In genomic region chr1:161139765-161140164, GRCh38 we compare ENCODE assay signal across 8 cellular contexts. TPM values are rescaled to one million over a fixed set of nuclear protein-coding genes. Genes with fewer than 3 reads are reported as not detected.
DNase-seq lines count a peak whose midpoint lies in the region; ATAC-seq and TF ChIP-seq lines count a peak whose summit lies in the region.
"Had no signal": no experiment of that assay in that cellular context is flagged by ENCODE, and none has a peak within 500 bp of the region (broad histone marks: within the 10 kb centered on the region; RNA-seq: fewer than 3 reads in every experiment).

No MANE protein-coding gene starts in this region.

- H3K27ac Mint-ChIP-seq in Calu3 (ENCODE audit: unreplicated experiment) = no peak overlapping the region
- H3K27ac Mint-ChIP-seq in dendritic cell treated with granulocyte-macrophage colony-stimulating factor and Interleukin-4, amounts not matched to agents 40 ng/mL and 50 ng/mL, for 4 days = peak overlapping the region; percentile 87
- H3K27ac Mint-ChIP-seq in activated T-helper 17 cell treated with anti-CD3 and anti-CD28 coated beads, Interleukin-2, amount 50 U/mL, for 72 hours = no peak overlapping the region

- H3K27ac ChIP-seq in HEK293 (ENCODE audit: extremely low read depth, low read depth, low read length) = no peak overlapping the region
- H3K27ac ChIP-seq: SK-N-MC had no signal

- peaks cover 9% of the 10 kb centered on the region for H3K4me1 Mint-ChIP-seq in Calu3 (ENCODE audit: low read depth, unreplicated experiment)
- peaks cover 45% of the 10 kb centered on the region for H3K4me1 Mint-ChIP-seq in dendritic cell treated with granulocyte-macrophage colony-stimulating factor and Interleukin-4, amounts not matched to agents 40 ng/mL and 50 ng/mL, for 4 days (ENCODE audit: low read depth)
- H3K4me1 Mint-ChIP-seq in activated T-helper 17 cell treated with anti-CD3 and anti-CD28 coated beads, Interleukin-2, amount 50 U/mL, for 72 hours = peaks cover 3% of the 10 kb centered on the region

- H3K9me3 ChIP-seq in HEK293 (ENCODE audit: control insufficient read depth, insufficient read depth, low read depth, low read length) = no peaks in the 10 kb centered on the region
- no peaks in the 10 kb centered on the region for H3K9me3 ChIP-seq in mucosa of descending colon

- H3K4me3 Mint-ChIP-seq in Calu3 (ENCODE audit: low read depth, unreplicated experiment) = no peak overlapping the region
- no peak overlapping the region for H3K4me3 Mint-ChIP-seq in dendritic cell treated with granulocyte-macrophage colony-stimulating factor and Interleukin-4, amounts not matched to agents 40 ng/mL and 50 ng/mL, for 4 days
- H3K4me3 Mint-ChIP-seq in activated T-helper 17 cell treated with anti-CD3 and anti-CD28 coated beads, Interleukin-2, amount 50 U/mL, for 72 hours = no peak overlapping the region

- peak; percentile 74 for DNase-seq in Calu3
- DNase-seq in RPMI8226 = peak; percentile 56
- DNase-seq in mucosa of descending colon = peak in 1 of 3 donors; percentile 80

- CTCF ChIA-PET in Calu3 (lab: Charles Lee) = no interaction called here
- CTCF ChIA-PET in HEK293 (lab: Yijun Ruan, JAX) = interaction anchor here (0.6 to 2.0 kb wide), 5 partner anchors 10 to 248 kb away, joined by 3 to 8 read pairs (median 6); partner anchors contain the start of gene KLHDC9

- intact Hi-C loops in Calu3 (cut with micrococcal nuclease; ENCODE audit: unreplicated experiment) (loop anchor here (5.0 to 10.0 kb wide), 2 partner anchors 302 to 415 kb away; no protein-coding TSS in a partner anchor), mucosa of descending colon (cut with DNase I, micrococcal nuclease) (no loop called here)
- intact Hi-C loops in dendritic cell treated with granulocyte-macrophage colony-stimulating factor and Interleukin-4, amounts not matched to agents 40 ng/mL and 50 ng/mL, for 4 days (cut with micrococcal nuclease) = loop anchor here (1.0 to 10.0 kb wide), 3 partner anchors 68 to 142 kb away; partner anchors contain the start of gene USF1

- no TSS peak for BruUV-seq in Calu3 (replicated peaks; lab: Mats Ljungman, UMichigan)

- H3K27me3 Mint-ChIP-seq in Calu3 (ENCODE audit: unreplicated experiment) = no peaks in the 10 kb centered on the region
- no peaks in the 10 kb centered on the region for H3K27me3 Mint-ChIP-seq in dendritic cell treated with granulocyte-macrophage colony-stimulating factor and Interleukin-4, amounts not matched to agents 40 ng/mL and 50 ng/mL, for 4 days
- no peaks in the 10 kb centered on the region for H3K27me3 Mint-ChIP-seq in activated T-helper 17 cell treated with anti-CD3 and anti-CD28 coated beads, Interleukin-2, amount 50 U/mL, for 72 hours

- no peaks in the 10 kb centered on the region for H3K9me3 Mint-ChIP-seq in Calu3 (ENCODE audit: low read depth, unreplicated experiment)
- H3K9me3 Mint-ChIP-seq in dendritic cell treated with granulocyte-macrophage colony-stimulating factor and Interleukin-4, amounts not matched to agents 40 ng/mL and 50 ng/mL, for 4 days = no peaks in the 10 kb centered on the region
- no peaks in the 10 kb centered on the region for H3K9me3 Mint-ChIP-seq in activated T-helper 17 cell treated with anti-CD3 and anti-CD28 coated beads, Interleukin-2, amount 50 U/mL, for 72 hours

- no peaks in the 10 kb centered on the region for H3K36me3 Mint-ChIP-seq in Calu3 (ENCODE audit: insufficient read depth, unreplicated experiment)
- H3K36me3 Mint-ChIP-seq in dendritic cell treated with granulocyte-macrophage colony-stimulating factor and Interleukin-4, amounts not matched to agents 40 ng/mL and 50 ng/mL, for 4 days (ENCODE audit: low read depth) = peaks cover 7% of the 10 kb centered on the region
- peaks cover 6% of the 10 kb centered on the region for H3K36me3 Mint-ChIP-seq in activated T-helper 17 cell treated with anti-CD3 and anti-CD28 coated beads, Interleukin-2, amount 50 U/mL, for 72 hours (ENCODE audit: low read depth)

- no peak overlapping the region for H3K4me3 ChIP-seq in HEK293 (ENCODE audit: low read depth, low read length)
- H3K4me3 ChIP-seq in mucosa of descending colon = no peak overlapping the region
- H3K4me3 ChIP-seq: SK-N-MC had no signal

- peaks cover 0 to 7% of the 10 kb centered on the region in 2 experiments; a peak in 2 of 3 replicates for H3K36me3 ChIP-seq in HEK293 (ENCODE audit: control insufficient read depth in 2 of 2, insufficient read depth in 1 of 2, low read length in 2 of 2)
- H3K36me3 ChIP-seq in mucosa of descending colon (ENCODE audit: low read depth) = no peaks in the 10 kb centered on the region

- ATAC-seq in mucosa of descending colon = peak; percentile 30
- ATAC-seq in activated T-helper 17 cell treated with anti-CD3 and anti-CD28 coated beads, Interleukin-2, amount 50 U/mL, for 72 hours (replicated peaks) = no peak
- no peak for ATAC-seq in GM19395 (IDR thresholded peaks at IDR 0.05; ENCODE audit: unreplicated experiment)

- POLR2A ChIA-PET in HEK293 (lab: Yijun Ruan, JAX) = no interaction called here

- TF ChIP-seq CTCF in Calu3 (IDR thresholded peaks at IDR 0.05; ENCODE audit: unreplicated experiment) = no peak
- TF ChIP-seq CTCF in HEK293 (tag by site-specific recombination; IDR thresholded peaks at IDR 0.05) = no peak
- TF ChIP-seq CTCF in mucosa of descending colon (IDR thresholded peaks at IDR 0.05) = peak; percentile 10

- H3K4me1 ChIP-seq in HEK293 (ENCODE audit: control insufficient read depth, insufficient read depth, low read length) = no peaks in the 10 kb centered on the region
- H3K4me1 ChIP-seq in mucosa of descending colon (ENCODE audit: low read depth) = no peaks in the 10 kb centered on the region

TF ChIP-seq in HEK293, 187 proteins besides CTCF, POLR2A, EP300 and RAD21:
- TF ChIP-seq ZNF654 (tag by site-specific recombination; IDR thresholded peaks at IDR 0.05; ENCODE audit: low read depth) (peak; percentile 36; the same call in 1 of the 2 replicates), KLF1 (tag by site-specific recombination; IDR thresholded peaks at IDR 0.05) (no peak), ZNF660 (tag by site-specific recombination; IDR thresholded peaks at IDR 0.05) (peak; percentile 45; the same call in 1 of the 2 replicates)

RNA-seq across cellular contexts. Expression of gene DEDD, which starts 7.3 kb away (rescaled TPM):
- total RNA-seq in Calu3 (2022) (40.4 and 45.7 TPM in 2 replicates), mucosa of descending colon (10 to 100 TPM; 33.3 to 43.0 (median 37.2) TPM)
- 10 to 100 TPM; 39.9 to 41.3 TPM for total RNA-seq in activated T-helper 17 cell treated with anti-CD3 and anti-CD28 coated beads, Interleukin-2, amount 50 U/mL, for 72 hours

RNA-seq across cellular contexts. Expression of gene UFC1, which starts 14.0 kb away (rescaled TPM):
- total RNA-seq in Calu3 (2022) = 77.5 and 85.8 TPM in 2 replicates
- 100 to 1,000 TPM in 1 of 3 donors, 10 to 100 TPM in 2; 88.6 to 114 (median 90.6) TPM for total RNA-seq in mucosa of descending colon
- total RNA-seq in activated T-helper 17 cell treated with anti-CD3 and anti-CD28 coated beads, Interleukin-2, amount 50 U/mL, for 72 hours = 100 to 1,000 TPM; 184 to 209 TPM

RNA-seq across cellular contexts. Expression of gene USP21, which starts 19.5 kb away (rescaled TPM):
- total RNA-seq in Calu3 (2022) = 35.8 and 40.9 TPM in 2 replicates
- total RNA-seq in mucosa of descending colon = 10 to 100 TPM; 20.1 to 35.4 (median 29.5) TPM
- total RNA-seq in activated T-helper 17 cell treated with anti-CD3 and anti-CD28 coated beads, Interleukin-2, amount 50 U/mL, for 72 hours = 10 to 100 TPM; 28.6 to 30.1 TPM

RNA-seq across cellular contexts. Expression of gene NIT1, which starts 21.9 kb away (rescaled TPM):
- total RNA-seq in Calu3 (2022) = 49.8 and 52.9 TPM in 2 replicates
- 10 to 100 TPM; 56.7 to 79.7 (median 62.8) TPM for total RNA-seq in mucosa of descending colon
- total RNA-seq in activated T-helper 17 cell treated with anti-CD3 and anti-CD28 coated beads, Interleukin-2, amount 50 U/mL, for 72 hours = 10 to 100 TPM; 38.9 to 74.6 TPM

RNA-seq across cellular contexts. Expression of gene PFDN2, which starts 21.9 kb away (rescaled TPM):
- total RNA-seq in Calu3 (2022) (121 and 129 TPM in 2 replicates), mucosa of descending colon (10 to 100 TPM; 20.7 to 40.2 (median 29.4) TPM)
- total RNA-seq in activated T-helper 17 cell treated with anti-CD3 and anti-CD28 coated beads, Interleukin-2, amount 50 U/mL, for 72 hours = 100 to 1,000 TPM in 1 of 2 donors, 10 to 100 TPM in 1; 72.1 to 107 TPM

Comparison
In these comparisons a context has a peak if more than half of its experiments do, and no peak if none do; other contexts are left out.
1. intact Hi-C loops: an anchor here in Calu3 (5.0 to 10.0 kb wide) and dendritic cell treated with granulocyte-macrophage colony-stimulating factor and Interleukin-4, amounts not matched to agents 40 ng/mL and 50 ng/mL, for 4 days (1.0 to 10.0 kb wide); none called in mucosa of descending colon.